Comparison of ENCODE assay signal across 18 cellular contexts in genomic region chr1:199452627-199453026, GRCh38.
A peak's percentile ranks its signal among the peaks of the same experiment; 100 is the strongest.
DNase-seq lines count a peak whose midpoint lies in the region; ATAC-seq, FAIRE-seq and TF ChIP-seq lines count a peak whose summit lies in the region.
"Had no signal": no experiment of that assay in that cellular context is flagged by ENCODE, and none has a peak within 500 bp of the region (broad histone marks: within the 10 kb centered on the region; RNA-seq: fewer than 3 reads in every experiment).

No MANE protein-coding gene starts in this region.

- TF ChIP-seq CTCF in WTC11 (IDR thresholded peaks at IDR 0.05) (no peak), D721Med (IDR thresholded peaks at IDR 0.05; ENCODE audit: insufficient read depth, missing control alignments) (no peak)

- peaks cover 12% of the 10 kb centered on the region for H3K4me1 Mint-ChIP-seq in WTC11
- H3K4me1 Mint-ChIP-seq: CD14-positive monocyte; CD4-positive, alpha-beta memory T cell had no signal

- H3K4me3 ChIP-seq in H7 (ENCODE audit: insufficient read depth, low read depth, low read length), result no peak overlapping the region
- H3K4me3 ChIP-seq: BLaER1, GM23248 had no signal

- no peaks in the 10 kb centered on the region for H3K27me3 ChIP-seq in H7 (ENCODE audit: control insufficient read depth, insufficient read depth, low read length)
- H3K27me3 ChIP-seq: BLaER1 had no signal

- no peak overlapping the region for H3K27ac Mint-ChIP-seq in WTC11
- H3K27ac Mint-ChIP-seq: CD14-positive monocyte; CD4-positive, alpha-beta memory T cell; HFFc6 had no signal

- H3K9me3 Mint-ChIP-seq in WTC11, result peaks cover 5% of the 10 kb centered on the region; the same call in 1 of the 2 replicates
- H3K9me3 Mint-ChIP-seq: HFFc6 had no signal

- peak; percentile 75 for ATAC-seq in WTC11
- no peak for ATAC-seq in HG02759 (IDR thresholded peaks at IDR 0.05; ENCODE audit: unreplicated experiment)
- ATAC-seq in GM19328 (IDR thresholded peaks at IDR 0.05; ENCODE audit: unreplicated experiment), result no peak
- ATAC-seq: HCT116 had no signal

- FAIRE-seq in D721Med (lab: Jason Lieb, UNC), result no peak
- FAIRE-seq: G401.6, GM12891, GM19239, H54 had no signal

- H3K36me3 ChIP-seq in H7 (replicated peaks; ENCODE audit: control insufficient read depth, insufficient read depth, low read length), result no peaks in the 10 kb centered on the region
- H3K36me3 ChIP-seq: BLaER1 had no signal

- DNase-seq in NCI-H2171 treated with DMSO at 0.1 percent for 48 hours (lab: John Stamatoyannopoulos, UW) (peak; percentile 30), NCI-H2171 (lab: John Stamatoyannopoulos, UW) (no peak), H7 (peak; percentile 1), WTC11 (ENCODE audit: low spot score) (no peak), D721Med (ENCODE audit: insufficient read length, low spot score) (no peak)
- DNase-seq: 8988T; CD4-positive, alpha-beta memory T cell; GM23248; HFFc6 had no signal

- H3K4me3 Mint-ChIP-seq in WTC11, result no peak overlapping the region
- H3K4me3 Mint-ChIP-seq: CD14-positive monocyte; CD4-positive, alpha-beta memory T cell; HFFc6 had no signal

- H3K27me3 Mint-ChIP-seq in WTC11 (ENCODE audit: low read depth), result no peaks in the 10 kb centered on the region

- H3K36me3 Mint-ChIP-seq in WTC11, result no peaks in the 10 kb centered on the region
- H3K36me3 Mint-ChIP-seq: CD14-positive monocyte; CD4-positive, alpha-beta memory T cell had no signal

- CTCF ChIA-PET in WTC11 (lab: Charles Lee), result no interaction called here

- POLR2A ChIA-PET in WTC11 (lab: Charles Lee), result no interaction called here

TF ChIP-seq in WTC11, 78 proteins besides CTCF, POLR2A, EP300 and RAD21:
- TF ChIP-seq CREM (CRISPR knock-in tag; IDR thresholded peaks at IDR 0.05), result no peak
- no peak for TF ChIP-seq TCF7 (CRISPR knock-in tag; IDR thresholded peaks at IDR 0.05; ENCODE audit: low read depth)
- TF ChIP-seq ZNF671 (CRISPR knock-in tag; IDR thresholded peaks at IDR 0.05), result no peak
- TF ChIP-seq FOXP1 (CRISPR knock-in tag; IDR thresholded peaks at IDR 0.05; ENCODE audit: borderline replicate concordance), result no peak
- no peak for TF ChIP-seq MXD4 (CRISPR knock-in tag; IDR thresholded peaks at IDR 0.05; ENCODE audit: borderline replicate concordance)
- no peak for TF ChIP-seq ETV6 (CRISPR knock-in tag; IDR thresholded peaks at IDR 0.05)
- TF ChIP-seq, protein P1, sequence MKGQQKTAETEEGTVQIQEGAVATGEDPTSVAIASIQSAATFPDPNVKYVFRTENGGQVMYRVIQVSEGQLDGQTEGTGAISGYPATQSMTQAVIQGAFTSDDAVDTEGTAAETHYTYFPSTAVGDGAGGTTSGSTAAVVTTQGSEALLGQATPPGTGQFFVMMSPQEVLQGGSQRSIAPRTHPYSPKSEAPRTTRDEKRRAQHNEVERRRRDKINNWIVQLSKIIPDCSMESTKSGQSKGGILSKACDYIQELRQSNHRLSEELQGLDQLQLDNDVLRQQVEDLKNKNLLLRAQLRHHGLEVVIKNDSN (CRISPR knock-in tag; IDR thresholded peaks at IDR 0.05), result no peak
- TF ChIP-seq, protein P2, sequence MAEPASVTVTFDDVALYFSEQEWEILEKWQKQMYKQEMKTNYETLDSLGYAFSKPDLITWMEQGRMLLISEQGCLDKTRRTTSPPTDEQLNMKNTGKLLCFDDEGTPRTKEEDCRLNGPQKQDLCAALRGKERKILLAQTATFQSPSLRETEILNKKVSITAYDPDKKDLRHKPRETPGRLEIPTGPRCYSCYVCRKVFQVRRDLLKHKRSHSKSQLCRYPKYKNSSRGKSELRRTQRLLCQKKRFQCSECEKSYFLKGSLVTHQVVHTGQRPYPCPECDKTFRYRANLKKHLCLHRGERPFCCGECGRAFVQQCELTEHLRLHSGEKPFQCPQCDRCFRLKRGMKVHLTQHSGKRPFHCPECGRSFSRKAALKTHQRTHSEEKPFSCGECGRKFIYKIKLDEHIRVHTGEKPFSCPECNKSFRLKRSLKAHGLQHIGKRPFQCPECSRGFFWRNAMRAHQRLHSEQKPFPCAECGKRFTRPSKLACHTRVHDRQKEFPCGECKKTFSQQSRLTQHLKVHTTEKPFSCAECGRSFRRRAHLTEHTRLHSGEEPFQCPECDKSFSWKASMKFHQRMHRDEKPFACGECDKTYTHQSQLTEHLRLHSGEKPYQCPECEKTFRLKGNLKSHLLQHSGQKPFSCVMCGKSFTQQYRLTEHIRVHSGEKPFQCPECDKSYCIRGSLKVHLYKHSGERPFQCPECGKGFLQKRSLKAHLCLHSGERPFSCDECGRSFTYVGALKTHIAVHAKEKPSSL (CRISPR knock-in tag; conservative IDR thresholded peaks at IDR 0.05), result no peak
- no peak for TF ChIP-seq NR2C2 (CRISPR knock-in tag; IDR thresholded peaks at IDR 0.05)
- no peak for TF ChIP-seq ZNF512 (CRISPR knock-in tag; IDR thresholded peaks at IDR 0.05; ENCODE audit: borderline replicate concordance)
- TF ChIP-seq ATF1 (CRISPR knock-in tag; IDR thresholded peaks at IDR 0.05), result no peak
- TF ChIP-seq TP53 (CRISPR knock-in tag; IDR thresholded peaks at IDR 0.05), result no peak
- TF ChIP-seq, protein P3, sequence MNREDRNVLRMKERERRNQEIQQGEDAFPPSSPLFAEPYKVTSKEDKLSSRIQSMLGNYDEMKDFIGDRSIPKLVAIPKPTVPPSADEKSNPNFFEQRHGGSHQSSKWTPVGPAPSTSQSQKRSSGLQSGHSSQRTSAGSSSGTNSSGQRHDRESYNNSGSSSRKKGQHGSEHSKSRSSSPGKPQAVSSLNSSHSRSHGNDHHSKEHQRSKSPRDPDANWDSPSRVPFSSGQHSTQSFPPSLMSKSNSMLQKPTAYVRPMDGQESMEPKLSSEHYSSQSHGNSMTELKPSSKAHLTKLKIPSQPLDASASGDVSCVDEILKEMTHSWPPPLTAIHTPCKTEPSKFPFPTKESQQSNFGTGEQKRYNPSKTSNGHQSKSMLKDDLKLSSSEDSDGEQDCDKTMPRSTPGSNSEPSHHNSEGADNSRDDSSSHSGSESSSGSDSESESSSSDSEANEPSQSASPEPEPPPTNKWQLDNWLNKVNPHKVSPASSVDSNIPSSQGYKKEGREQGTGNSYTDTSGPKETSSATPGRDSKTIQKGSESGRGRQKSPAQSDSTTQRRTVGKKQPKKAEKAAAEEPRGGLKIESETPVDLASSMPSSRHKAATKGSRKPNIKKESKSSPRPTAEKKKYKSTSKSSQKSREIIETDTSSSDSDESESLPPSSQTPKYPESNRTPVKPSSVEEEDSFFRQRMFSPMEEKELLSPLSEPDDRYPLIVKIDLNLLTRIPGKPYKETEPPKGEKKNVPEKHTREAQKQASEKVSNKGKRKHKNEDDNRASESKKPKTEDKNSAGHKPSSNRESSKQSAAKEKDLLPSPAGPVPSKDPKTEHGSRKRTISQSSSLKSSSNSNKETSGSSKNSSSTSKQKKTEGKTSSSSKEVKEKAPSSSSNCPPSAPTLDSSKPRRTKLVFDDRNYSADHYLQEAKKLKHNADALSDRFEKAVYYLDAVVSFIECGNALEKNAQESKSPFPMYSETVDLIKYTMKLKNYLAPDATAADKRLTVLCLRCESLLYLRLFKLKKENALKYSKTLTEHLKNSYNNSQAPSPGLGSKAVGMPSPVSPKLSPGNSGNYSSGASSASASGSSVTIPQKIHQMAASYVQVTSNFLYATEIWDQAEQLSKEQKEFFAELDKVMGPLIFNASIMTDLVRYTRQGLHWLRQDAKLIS (CRISPR knock-in tag; IDR thresholded peaks at IDR 0.05; ENCODE audit: borderline replicate concordance), result no peak
- no peak for TF ChIP-seq EMX1 (CRISPR knock-in tag; IDR thresholded peaks at IDR 0.05)
- TF ChIP-seq, protein P4, sequence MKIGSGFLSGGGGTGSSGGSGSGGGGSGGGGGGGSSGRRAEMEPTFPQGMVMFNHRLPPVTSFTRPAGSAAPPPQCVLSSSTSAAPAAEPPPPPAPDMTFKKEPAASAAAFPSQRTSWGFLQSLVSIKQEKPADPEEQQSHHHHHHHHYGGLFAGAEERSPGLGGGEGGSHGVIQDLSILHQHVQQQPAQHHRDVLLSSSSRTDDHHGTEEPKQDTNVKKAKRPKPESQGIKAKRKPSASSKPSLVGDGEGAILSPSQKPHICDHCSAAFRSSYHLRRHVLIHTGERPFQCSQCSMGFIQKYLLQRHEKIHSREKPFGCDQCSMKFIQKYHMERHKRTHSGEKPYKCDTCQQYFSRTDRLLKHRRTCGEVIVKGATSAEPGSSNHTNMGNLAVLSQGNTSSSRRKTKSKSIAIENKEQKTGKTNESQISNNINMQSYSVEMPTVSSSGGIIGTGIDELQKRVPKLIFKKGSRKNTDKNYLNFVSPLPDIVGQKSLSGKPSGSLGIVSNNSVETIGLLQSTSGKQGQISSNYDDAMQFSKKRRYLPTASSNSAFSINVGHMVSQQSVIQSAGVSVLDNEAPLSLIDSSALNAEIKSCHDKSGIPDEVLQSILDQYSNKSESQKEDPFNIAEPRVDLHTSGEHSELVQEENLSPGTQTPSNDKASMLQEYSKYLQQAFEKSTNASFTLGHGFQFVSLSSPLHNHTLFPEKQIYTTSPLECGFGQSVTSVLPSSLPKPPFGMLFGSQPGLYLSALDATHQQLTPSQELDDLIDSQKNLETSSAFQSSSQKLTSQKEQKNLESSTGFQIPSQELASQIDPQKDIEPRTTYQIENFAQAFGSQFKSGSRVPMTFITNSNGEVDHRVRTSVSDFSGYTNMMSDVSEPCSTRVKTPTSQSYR (CRISPR knock-in tag; IDR thresholded peaks at IDR 0.05), result no peak
- no peak for TF ChIP-seq ZNF416 (CRISPR knock-in tag; IDR thresholded peaks at IDR 0.05)
- no peak for TF ChIP-seq ZNF232 (CRISPR knock-in tag; IDR thresholded peaks at IDR 0.05)
- TF ChIP-seq, protein P5, sequence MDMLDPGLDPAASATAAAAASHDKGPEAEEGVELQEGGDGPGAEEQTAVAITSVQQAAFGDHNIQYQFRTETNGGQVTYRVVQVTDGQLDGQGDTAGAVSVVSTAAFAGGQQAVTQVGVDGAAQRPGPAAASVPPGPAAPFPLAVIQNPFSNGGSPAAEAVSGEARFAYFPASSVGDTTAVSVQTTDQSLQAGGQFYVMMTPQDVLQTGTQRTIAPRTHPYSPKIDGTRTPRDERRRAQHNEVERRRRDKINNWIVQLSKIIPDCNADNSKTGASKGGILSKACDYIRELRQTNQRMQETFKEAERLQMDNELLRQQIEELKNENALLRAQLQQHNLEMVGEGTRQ (CRISPR knock-in tag; IDR thresholded peaks at IDR 0.05), result no peak
- no peak for TF ChIP-seq PRRX2 (CRISPR knock-in tag; IDR thresholded peaks at IDR 0.05)

Comparison
In these comparisons a context has a peak if more than half of its experiments do, and no peak if none do; other contexts are left out.
1. DNase-seq: peak in NCI-H2171 treated with DMSO at 0.1 percent for 48 hours (single experiment) and H7 (single experiment); none in NCI-H2171 (single experiment), WTC11 (single experiment) and D721Med (single experiment).